8 cellular contexts compared by ENCODE assay signal in genomic region chr5:90866333-90866732, GRCh38.
DNase-seq lines count a peak whose midpoint lies in the region; ATAC-seq and TF ChIP-seq lines count a peak whose summit lies in the region.

No MANE protein-coding gene starts in this region.

- H3K36me3 ChIP-seq in H7 (replicated peaks; ENCODE audit: control insufficient read depth, insufficient read depth, low read length) (no peaks in the 10 kb centered on the region), aorta (ENCODE audit: control insufficient read depth in 1 of 2, insufficient read depth in 2 of 2, low read length in 1 of 2) (no peaks in the 10 kb centered on the region)

- POLR2A ChIA-PET in MCF 10A (lab: Yijun Ruan, JAX), result interaction anchor here (0.6 to 5.4 kb wide), 6 partner anchors 20 to 565 kb away, joined by 3 to 40 read pairs (median 4); partner anchors contain the start of gene ARRDC3

- DNase-seq in DMS114 treated with DMSO at 0.1 percent for 48 hours (lab: John Stamatoyannopoulos, UW; ENCODE audit: unreplicated experiment) (peak; percentile 67), H7 (peak; percentile 25), NCI-H345 treated with DMSO at 0.1 percent for 48 hours (lab: John Stamatoyannopoulos, UW; ENCODE audit: unreplicated experiment) (peak; percentile 72), MCF 10A (ENCODE audit: unreplicated experiment) (peak; percentile 29), left lobe of liver (ENCODE audit: low spot score) (no peak), aorta (no peak), HK-2 (ENCODE audit: unreplicated experiment) (no peak)
- no peak for DNase-seq in stimulated activated CD4-positive, alpha-beta T cell treated with anti-CD3 and anti-CD28 coated beads, Interleukin-15, amount 100 ng/mL, for 24 hours

- intact Hi-C loops in MCF 10A (cut with micrococcal nuclease) (loop anchor here (1.0 to 2.0 kb wide), 5 partner anchors 66 to 553 kb away; no protein-coding TSS in a partner anchor), aorta (cut with DNase I) (loop anchor here (2.0 to 10.0 kb wide), 6 partner anchors 66 to 556 kb away; partner anchors contain the start of gene ARRDC3 (in 1 of the 2))

- H3K4me1 Mint-ChIP-seq in MCF 10A (ENCODE audit: insufficient read depth, unreplicated experiment), result no peaks in the 10 kb centered on the region

- no peak overlapping the region for H3K27ac ChIP-seq in aorta (ENCODE audit: low read depth in 1 of 2, low read length in 2 of 2)

- CTCF ChIA-PET in MCF 10A (lab: Yijun Ruan, JAX), result interaction anchor here (0.6 to 8.3 kb wide), 36 partner anchors 11 to 1788 kb away, joined by 3 to 175 read pairs (median 4); partner anchors contain the start of gene ARRDC3

- no peaks in the 10 kb centered on the region for H3K4me1 ChIP-seq in aorta (ENCODE audit: control insufficient read depth in 1 of 2, insufficient read depth in 2 of 2, low read length in 2 of 2)

- H3K27me3 Mint-ChIP-seq in MCF 10A (ENCODE audit: insufficient read depth, unreplicated experiment), result no peaks in the 10 kb centered on the region

- 0 to 1% methylated on average over 2 of the region's 2 CpGs for WGBS in aorta, 2 donors

- TF ChIP-seq CTCF in MCF 10A (IDR thresholded peaks at IDR 0.05; ENCODE audit: unreplicated experiment), result peak; percentile 39

- H3K27ac Mint-ChIP-seq in MCF 10A (ENCODE audit: low read depth, unreplicated experiment), result no peak overlapping the region

- no TSS peak for BruUV-seq in MCF 10A (replicated peaks; lab: Mats Ljungman, UMichigan)

- H3K4me3 Mint-ChIP-seq in MCF 10A (ENCODE audit: unreplicated experiment), result no peak overlapping the region

- no peaks in the 10 kb centered on the region for H3K9me3 ChIP-seq in aorta (ENCODE audit: control insufficient read depth, low read length)

- H3K9me3 Mint-ChIP-seq in MCF 10A (ENCODE audit: unreplicated experiment), result no peaks in the 10 kb centered on the region

- H3K4me3 ChIP-seq in H7 (ENCODE audit: insufficient read depth, low read depth, low read length) (no peak overlapping the region), aorta (ENCODE audit: low read length in 2 of 2) (peak overlapping the region in 1 of 2 donors; percentile 26)

- no peaks in the 10 kb centered on the region for H3K36me3 Mint-ChIP-seq in MCF 10A (ENCODE audit: insufficient read depth, unreplicated experiment)

- no peaks in the 10 kb centered on the region for H3K27me3 ChIP-seq in H7 (ENCODE audit: control insufficient read depth, insufficient read depth, low read length)
- H3K27me3 ChIP-seq in aorta (ENCODE audit: control insufficient read depth in 1 of 2, insufficient read depth in 2 of 2, low read length in 1 of 2), result no peaks in the 10 kb centered on the region

- peak; percentile 73 for ATAC-seq in left lobe of liver
- ATAC-seq in aorta (ENCODE audit: low FRiP score), result peak; percentile 69

Comparison
In these comparisons a context has a peak if more than half of its experiments do, and no peak if none do; other contexts are left out.
1. DNase-seq: peak in DMS114 treated with DMSO at 0.1 percent for 48 hours (single experiment), H7 (single experiment), NCI-H345 treated with DMSO at 0.1 percent for 48 hours (single experiment) and MCF 10A (single experiment); none in left lobe of liver (single experiment), aorta (0 of 2), HK-2 (single experiment) and stimulated activated CD4-positive, alpha-beta T cell treated with anti-CD3 and anti-CD28 coated beads, Interleukin-15, amount 100 ng/mL, for 24 hours (single experiment).